8 cellular contexts compared by ENCODE assay signal in genomic region chr20:54209216-54209813, GRCh38. TPM values are rescaled to one million over a fixed set of nuclear protein-coding genes. Genes with fewer than 3 reads are reported as not detected.
DNase-seq lines count a peak whose midpoint lies in the region; ATAC-seq and TF ChIP-seq lines count a peak whose summit lies in the region.

No MANE protein-coding gene starts in this region.

- TF ChIP-seq CTCF in AG10803 (conservative IDR thresholded peaks at IDR 0.05; ENCODE audit: low read length) (no peak), chondrocyte (IDR thresholded peaks at IDR 0.05) (peak; percentile 25)

- H3K9me3 Mint-ChIP-seq in IgD-negative memory B cell (no peaks in the 10 kb centered on the region), chondrocyte (ENCODE audit: low read depth) (no peaks in the 10 kb centered on the region)
- no peaks in the 10 kb centered on the region for H3K9me3 Mint-ChIP-seq in naive thymus-derived CD8-positive, alpha-beta T cell

- peak overlapping the region; percentile 81 to 91 (median 88) for H3K4me3 Mint-ChIP-seq in IgD-negative memory B cell
- H3K4me3 Mint-ChIP-seq in chondrocyte (ENCODE audit: unreplicated experiment) = peak overlapping the region; percentile 78
- H3K4me3 Mint-ChIP-seq in naive thymus-derived CD8-positive, alpha-beta T cell = peak overlapping the region; percentile 76 to 96 (median 90)

- H3K27ac Mint-ChIP-seq in IgD-negative memory B cell (peak overlapping the region in 1 of 3 donors; percentile 44), chondrocyte (ENCODE audit: unreplicated experiment) (no peak overlapping the region)
- H3K27ac Mint-ChIP-seq in naive thymus-derived CD8-positive, alpha-beta T cell = peak overlapping the region in 8 of 10 donors; percentile 67 to 99 (median 87)

- peak overlapping the region; percentile 95 for H3K4me3 ChIP-seq in AG10803 (ENCODE audit: low read length)

- H3K27me3 Mint-ChIP-seq in IgD-negative memory B cell (no peaks in the 10 kb centered on the region), chondrocyte (ENCODE audit: low read depth) (no peaks in the 10 kb centered on the region)
- no peaks in the 10 kb centered on the region for H3K27me3 Mint-ChIP-seq in naive thymus-derived CD8-positive, alpha-beta T cell

- DNase-seq in AG10803 (ENCODE audit: low read depth) (no peak), chondrocyte (ENCODE audit: low spot score) (no peak), HCEC 1CT (no peak), NCI-H1694 (lab: John Stamatoyannopoulos, UW) (no peak)
- no peak for DNase-seq in naive thymus-derived CD8-positive, alpha-beta T cell
- DNase-seq in activated CD8-positive, alpha-beta memory T cell treated with anti-CD3 and anti-CD28 coated beads, Interleukin-2, amount 50 U/mL, for 4 hours = no peak

- no peak for ATAC-seq in naive thymus-derived CD8-positive, alpha-beta T cell
- ATAC-seq in HG03175 (IDR thresholded peaks at IDR 0.05; ENCODE audit: unreplicated experiment) = no peak

- H3K36me3 Mint-ChIP-seq in IgD-negative memory B cell = no peaks in the 10 kb centered on the region
- no peaks in the 10 kb centered on the region for H3K36me3 Mint-ChIP-seq in chondrocyte (ENCODE audit: low read depth)
- peaks cover 0 to 14% (median 0%) of the 10 kb centered on the region in 3 donors for H3K36me3 Mint-ChIP-seq in naive thymus-derived CD8-positive, alpha-beta T cell

- H3K4me1 Mint-ChIP-seq in IgD-negative memory B cell (peaks cover 21 to 29% (median 22%) of the 10 kb centered on the region in 3 donors), chondrocyte (ENCODE audit: low read depth) (peaks cover 26% of the 10 kb centered on the region)
- H3K4me1 Mint-ChIP-seq in naive thymus-derived CD8-positive, alpha-beta T cell = peaks cover 19 to 42% (median 33%) of the 10 kb centered on the region in 4 donors

- POLR2A ChIA-PET in naive thymus-derived CD8-positive, alpha-beta T cell (lab: Charles Lee) = interaction anchor here (0.7 kb wide), 1 partner anchor 147 kb away, joined by 3 read pairs; no protein-coding TSS in a partner anchor

RNA-seq across cellular contexts. Expression of gene PFDN4, which starts 1.4 kb away (rescaled TPM):
- polyA plus RNA-seq in IgD-negative memory B cell = 45.6 TPM
- 17.3 to 23.5 TPM (median 18.6 TPM) in 3 replicates for total RNA-seq in chondrocyte
- total RNA-seq in naive thymus-derived CD8-positive, alpha-beta T cell = 10 to 100 TPM; 20.0 to 23.8 TPM
- 10 to 100 TPM; 32.0 to 68.7 (median 57.8) TPM for polyA plus RNA-seq in naive thymus-derived CD8-positive, alpha-beta T cell

RNA-seq across cellular contexts. Expression of gene CYP24A1, which starts 35.5 kb away (rescaled TPM):
- polyA plus RNA-seq in IgD-negative memory B cell = not detected
- total RNA-seq in chondrocyte = not detected in 3 replicates
- under 1 TPM in 1 of 2 experiments, not detected in 1; 0.47 TPM for total RNA-seq in naive thymus-derived CD8-positive, alpha-beta T cell
- polyA plus RNA-seq in naive thymus-derived CD8-positive, alpha-beta T cell = not detected
